In genomic region chr7:47281161-47281560, GRCh38 we compare ENCODE assay signal across 29 cellular contexts.
"Had no signal": no experiment of that assay in that cellular context is flagged by ENCODE, and none has a peak within 500 bp of the region (broad histone marks: within the 10 kb centered on the region; RNA-seq: fewer than 3 reads in every experiment).

No MANE protein-coding gene starts in this region.

- H3K27me3 ChIP-seq: ascending aorta, breast epithelium had no signal

- H3K4me1 ChIP-seq: ascending aorta, breast epithelium had no signal

- H3K9me3 Mint-ChIP-seq: activated CD4-positive, alpha-beta T cell treated with anti-CD3 and anti-CD28 coated beads, Interleukin-2, amount 10 ng/mL, durations not matched to agents 24 days and 14 days; activated naive CD8-positive, alpha-beta T cell treated with anti-CD3 and anti-CD28 coated beads, Interleukin-2, amount 10 ng/mL, durations not matched to agents 7 days and 5 days; dendritic cell treated with granulocyte-macrophage colony-stimulating factor and Interleukin-4, amounts not matched to agents 40 ng/mL and 50 ng/mL, for 4 days; endodermal cell had no signal

- ATAC-seq: activated CD4-positive, alpha-beta T cell treated with anti-CD3 and anti-CD28 coated beads for 36 hours; activated CD8-positive, alpha-beta memory T cell treated with anti-CD3 and anti-CD28 coated beads, Interleukin-2, amount 10 ng/mL, durations not matched to agents 7 days and 5 days; activated CD8-positive, alpha-beta T cell treated with anti-CD3 and anti-CD28 coated beads, Interleukin-2, amount 10 ng/mL, durations not matched to agents 7 days and 5 days; activated naive CD4-positive, alpha-beta T cell treated with anti-CD3 and anti-CD28 coated beads, Interleukin-2, amount 50 U/mL, for 72 hours; esophagus mucosa had no signal

- H3K27me3 Mint-ChIP-seq: activated CD4-positive, alpha-beta memory T cell treated with anti-CD3 and anti-CD28 coated beads for 36 hours; activated CD4-positive, alpha-beta T cell treated with anti-CD3 and anti-CD28 coated beads, Interleukin-2, amount 10 ng/mL, durations not matched to agents 24 days and 14 days; activated CD8-positive, alpha-beta memory T cell treated with anti-CD3 and anti-CD28 coated beads, Interleukin-2, amount 10 ng/mL, durations not matched to agents 7 days and 5 days; dendritic cell treated with granulocyte-macrophage colony-stimulating factor and Interleukin-4, amounts not matched to agents 40 ng/mL and 50 ng/mL, for 4 days had no signal

- H3K36me3 ChIP-seq: breast epithelium had no signal

- H3K27ac ChIP-seq: ascending aorta, breast epithelium, coronary artery, dorsolateral prefrontal cortex had no signal

- H3K27ac Mint-ChIP-seq: activated CD4-positive, alpha-beta memory T cell treated with anti-CD3 and anti-CD28 coated beads for 36 hours; activated CD4-positive, alpha-beta T cell treated with anti-CD3 and anti-CD28 coated beads for 36 hours; activated CD4-positive, alpha-beta T cell treated with anti-CD3 and anti-CD28 coated beads, Interleukin-2, amount 10 ng/mL, durations not matched to agents 24 days and 14 days; activated CD8-positive, alpha-beta memory T cell treated with anti-CD3 and anti-CD28 coated beads, Interleukin-2, amount 10 ng/mL, durations not matched to agents 7 days and 5 days; activated CD8-positive, alpha-beta T cell treated with anti-CD3 and anti-CD28 coated beads, Interleukin-2, amount 10 ng/mL, durations not matched to agents 7 days and 5 days; activated naive CD4-positive, alpha-beta T cell treated with anti-CD3 and anti-CD28 coated beads for 36 hours; activated naive CD4-positive, alpha-beta T cell treated with anti-CD3 and anti-CD28 coated beads, Interleukin-2, amount 50 U/mL, for 72 hours; activated naive CD8-positive, alpha-beta T cell treated with anti-CD3 and anti-CD28 coated beads, Interleukin-2, amount 10 ng/mL, durations not matched to agents 7 days and 5 days; activated T-helper 1 cell treated with anti-CD3 and anti-CD28 coated beads, Interleukin-12 subunit alpha, Interleukin-12 subunit beta, Interleukin-2, Interleukin-4 antibody, amounts not matched to agents 30 ng/mL and 10 ng/mL and 1 ng/mL, durations not matched to agents 14 hours and 24 hours and 36 hours; activated T-helper 2 cell treated with anti-CD3 and anti-CD28 coated beads, Interferon-gamma antibody, Interleukin-2, Interleukin-4, amounts not matched to agents 10 μg/mL and 5 μg/mL and 100 μg/mL, durations not matched to agents 14 hours and 24 hours and 36 hours; brain; dendritic cell treated with granulocyte-macrophage colony-stimulating factor and Interleukin-4, amounts not matched to agents 40 ng/mL and 50 ng/mL, for 4 days; endodermal cell had no signal

- H3K36me3 Mint-ChIP-seq: activated CD4-positive, alpha-beta memory T cell treated with anti-CD3 and anti-CD28 coated beads for 36 hours; activated CD8-positive, alpha-beta memory T cell treated with anti-CD3 and anti-CD28 coated beads, Interleukin-2, amount 10 ng/mL, durations not matched to agents 7 days and 5 days; activated naive CD8-positive, alpha-beta T cell treated with anti-CD3 and anti-CD28 coated beads, Interleukin-2, amount 10 ng/mL, durations not matched to agents 7 days and 5 days had no signal

- H3K4me3 ChIP-seq: ascending aorta, breast epithelium, coronary artery, dorsolateral prefrontal cortex had no signal

- H3K4me1 Mint-ChIP-seq: activated CD4-positive, alpha-beta T cell treated with anti-CD3 and anti-CD28 coated beads for 36 hours; activated CD4-positive, alpha-beta T cell treated with anti-CD3 and anti-CD28 coated beads, Interleukin-2, amount 10 ng/mL, durations not matched to agents 24 days and 14 days; activated CD8-positive, alpha-beta memory T cell treated with anti-CD3 and anti-CD28 coated beads, Interleukin-2, amount 10 ng/mL, durations not matched to agents 7 days and 5 days; activated naive CD8-positive, alpha-beta T cell treated with anti-CD3 and anti-CD28 coated beads, Interleukin-2, amount 10 ng/mL, durations not matched to agents 7 days and 5 days; brain had no signal

- H3K4me3 Mint-ChIP-seq: activated CD4-positive, alpha-beta memory T cell treated with anti-CD3 and anti-CD28 coated beads for 36 hours; activated CD4-positive, alpha-beta T cell treated with anti-CD3 and anti-CD28 coated beads for 36 hours; activated CD4-positive, alpha-beta T cell treated with anti-CD3 and anti-CD28 coated beads, Interleukin-2, amount 10 ng/mL, durations not matched to agents 24 days and 14 days; activated CD8-positive, alpha-beta memory T cell treated with anti-CD3 and anti-CD28 coated beads, Interleukin-2, amount 10 ng/mL, durations not matched to agents 7 days and 5 days; activated CD8-positive, alpha-beta T cell treated with anti-CD3 and anti-CD28 coated beads, Interleukin-2, amount 10 ng/mL, durations not matched to agents 7 days and 5 days; activated naive CD4-positive, alpha-beta T cell treated with anti-CD3 and anti-CD28 coated beads for 36 hours; activated naive CD8-positive, alpha-beta T cell treated with anti-CD3 and anti-CD28 coated beads, Interleukin-2, amount 10 ng/mL, durations not matched to agents 7 days and 5 days; activated T-helper 1 cell treated with anti-CD3 and anti-CD28 coated beads, Interleukin-12 subunit alpha, Interleukin-12 subunit beta, Interleukin-2, Interleukin-4 antibody, amounts not matched to agents 30 ng/mL and 10 ng/mL and 1 ng/mL, durations not matched to agents 14 hours and 24 hours and 36 hours; brain; dendritic cell treated with granulocyte-macrophage colony-stimulating factor and Interleukin-4, amounts not matched to agents 40 ng/mL and 50 ng/mL, for 4 days; endodermal cell had no signal

- H3K9me3 ChIP-seq: ascending aorta, breast epithelium had no signal

- DNase-seq: activated CD4-positive, alpha-beta memory T cell treated with anti-CD3 and anti-CD28 coated beads for 36 hours; activated CD4-positive, alpha-beta T cell treated with anti-CD3 and anti-CD28 coated beads for 36 hours; activated CD4-positive, alpha-beta T cell treated with anti-CD3 and anti-CD28 coated beads, Interleukin-2, amount 10 ng/mL, durations not matched to agents 24 days and 14 days; activated CD4-positive, CD25-positive, alpha-beta regulatory T cell; activated CD4-positive, CD25-positive, alpha-beta regulatory T cell treated with anti-CD3 and anti-CD28 coated beads, Interleukin-2, amount 50 U/mL, for 72 hours; activated CD8-positive, alpha-beta memory T cell treated with anti-CD3 and anti-CD28 coated beads, Interleukin-2, amount 10 ng/mL, durations not matched to agents 7 days and 5 days; activated CD8-positive, alpha-beta memory T cell treated with anti-CD3 and anti-CD28 coated beads, Interleukin-2, amount 50 U/mL, for 4 hours; activated CD8-positive, alpha-beta T cell treated with anti-CD3 and anti-CD28 coated beads, Interleukin-2, amount 10 ng/mL, durations not matched to agents 7 days and 5 days; activated effector memory CD4-positive, alpha-beta T cell treated with anti-CD3 and anti-CD28 coated beads, Interleukin-2, amount 50 U/mL, for 16 hours; activated naive CD4-positive, alpha-beta T cell treated with anti-CD3 and anti-CD28 coated beads for 36 hours; activated naive CD8-positive, alpha-beta T cell treated with anti-CD3 and anti-CD28 coated beads, Interleukin-2, amount 10 ng/mL, durations not matched to agents 7 days and 5 days; activated T-cell treated with anti-CD3 and anti-CD28 coated beads, Interleukin-2, amount 50 U/mL, for 1 hour; activated T-cell treated with anti-CD3 and anti-CD28 coated beads, Interleukin-2, amount 50 U/mL, for 48 hours; caudate nucleus; dorsolateral prefrontal cortex; effector memory CD4-positive, alpha-beta T cell; endodermal cell; foreskin fibroblast; T-helper 2 cell had no signal

- FAIRE-seq: frontal cortex had no signal
